8 cellular contexts compared by ENCODE assay signal in the genomic region with DNA sequence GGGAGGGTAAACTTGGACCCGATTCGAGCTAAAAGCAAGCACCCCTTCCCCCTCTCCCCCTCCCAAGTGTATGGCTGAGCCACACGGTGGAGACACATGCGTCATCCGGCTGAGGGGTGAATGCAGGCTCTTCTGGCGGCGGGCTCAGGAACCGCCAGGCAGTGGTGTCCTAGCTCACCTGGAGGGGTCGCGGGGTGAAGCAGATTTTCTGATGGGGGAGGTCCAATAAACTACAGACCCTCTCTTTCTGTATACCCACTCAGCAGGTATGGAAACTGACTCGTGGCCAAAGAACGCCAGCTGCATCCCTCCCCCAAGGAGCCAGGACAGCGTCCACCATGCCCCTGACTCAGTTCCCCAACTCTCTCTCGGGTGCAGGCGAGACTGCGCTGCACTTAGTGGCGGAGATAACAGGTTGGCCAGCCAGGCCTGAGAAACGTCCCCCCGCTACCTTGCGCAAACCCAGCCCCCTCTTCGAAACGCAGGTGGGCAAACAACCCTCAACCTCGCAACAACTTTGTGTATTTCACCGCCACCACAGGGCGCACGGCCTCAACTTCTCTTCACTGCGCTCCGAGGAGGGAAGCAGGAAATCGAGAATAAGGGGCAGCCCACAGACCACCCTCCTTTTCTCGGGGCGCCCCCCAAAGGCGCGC. TPM values are rescaled to one million over a fixed set of nuclear protein-coding genes. Genes with fewer than 3 reads are reported as not detected.
DNase-seq lines count a peak whose midpoint lies in the region; ATAC-seq, FAIRE-seq and TF ChIP-seq lines count a peak whose summit lies in the region.

No MANE protein-coding gene starts in this region.

- H3K4me3 ChIP-seq in lower leg skin (ENCODE audit: low read depth, poor library complexity, severe bottlenecking), result peak overlapping the region; percentile 47
- peak overlapping the region; percentile 43 to 82 (median 78) for H3K4me3 ChIP-seq in thyroid gland (replicated peaks in 1 of 3)

- DNase-seq in NCI-H1417 (lab: John Stamatoyannopoulos, UW), result peak in 2 of 3 experiments; percentile 41 to 59
- no peak for DNase-seq in NCI-H1417 treated with DMSO at 0.1 percent for 48 hours (lab: John Stamatoyannopoulos, UW)
- peak; percentile 10 to 54 for DNase-seq in NCI-H524 (lab: John Stamatoyannopoulos, UW)
- peak; percentile 72 for DNase-seq in dermis blood vessel endothelial cell
- DNase-seq in lower leg skin (ENCODE audit: low spot score in 2 of 2), result no peak
- DNase-seq in thyroid gland, result peak; percentile 77 to 78
- DNase-seq in RCC 7860 (ENCODE audit: low spot score), result no peak

- TF ChIP-seq CTCF in lower leg skin (IDR thresholded peaks at IDR 0.05) (no peak), thyroid gland (IDR thresholded peaks at IDR 0.05) (peak in 4 of 6 experiments; percentile 33 to 58 (median 42))

- ATAC-seq in HG02852 (IDR thresholded peaks at IDR 0.05; ENCODE audit: unreplicated experiment), result no peak

- intact Hi-C loops in lower leg skin (cut with DNase I; ENCODE audit: low total_unique reads) (no loop called here), thyroid gland (cut with DNase I) (loop anchor here (5.0 to 10.0 kb wide), 2 partner anchors 83 to 100 kb away; no protein-coding TSS in a partner anchor)

- no peak for TF ChIP-seq POLR2A in lower leg skin (IDR thresholded peaks at IDR 0.05)
- TF ChIP-seq POLR2A in thyroid gland (IDR thresholded peaks at IDR 0.05), result peak in 1 of 2 donors; percentile 72

- peaks cover 12 to 19% of the 10 kb centered on the region in 2 donors for H3K4me1 ChIP-seq in thyroid gland

- no peaks in the 10 kb centered on the region for H3K27me3 ChIP-seq in thyroid gland

- peak overlapping the region; percentile 95 to 97 (median 96) for H3K27ac ChIP-seq in thyroid gland

- FAIRE-seq in RCC 7860 (lab: Jason Lieb, UNC), result no peak

- WGBS in lower leg skin, 2 donors, result 2 to 4% methylated on average over 17 to 29 of the region's 33 CpGs
- 0 to 2% methylated on average over 29 to 31 of the region's 33 CpGs for WGBS in thyroid gland, 2 donors

- no peaks in the 10 kb centered on the region for H3K36me3 ChIP-seq in thyroid gland

- H3K9me3 ChIP-seq in thyroid gland, result no peaks in the 10 kb centered on the region

RNA-seq across cellular contexts. Expression of gene MAGI1, which starts 1.3 kb away (rescaled TPM):
- total RNA-seq in dermis blood vessel endothelial cell (101 and 106 TPM in 2 replicates), lower leg skin (10 to 100 TPM; 42.4 to 71.6 (median 50.2) TPM), thyroid gland (100 to 1,000 TPM in 1 of 4 donors, 10 to 100 TPM in 3; 60.5 to 123 (median 87.5) TPM)

Comparison
In these comparisons a context has a peak if more than half of its experiments do, and no peak if none do; other contexts are left out.
1. DNase-seq: peak in NCI-H1417 (2 of 3), NCI-H524 (2 of 2), dermis blood vessel endothelial cell (single experiment) and thyroid gland (2 of 2); none in NCI-H1417 treated with DMSO at 0.1 percent for 48 hours (single experiment), lower leg skin (0 of 2) and RCC 7860 (single experiment).
2. CTCF ChIP-seq: peak in thyroid gland (4 of 6); none in lower leg skin (0 of 3).